Comparison of ENCODE assay signal across 27 cellular contexts in genomic region chr3:65118912-65119499, GRCh38.
"Had no signal": no experiment of that assay in that cellular context is flagged by ENCODE, and none has a peak within 500 bp of the region (broad histone marks: within the 10 kb centered on the region; RNA-seq: fewer than 3 reads in every experiment).

No MANE protein-coding gene starts in this region.

- H3K4me3 ChIP-seq: left ventricle myocardium inferior, mucosa of descending colon, ovary, right atrium auricular region, skin epidermis, stomach, testis, thyroid gland, transverse colon, upper lobe of left lung, vagina had no signal

- FAIRE-seq: islet of Langerhans, kidney had no signal

- DNase-seq: hypothalamus; immature natural killer cell; kidney; left ventricle myocardium inferior; midbrain; mucosa of descending colon; naive thymus-derived CD4-positive, alpha-beta T cell; ovary; stimulated activated CD4-positive, alpha-beta T cell treated with anti-CD3 and anti-CD28 coated beads, Interleukin-12 subunit alpha, Interleukin-12 subunit beta, amount 100 ng/mL, for 4 hours; stimulated activated CD4-positive, alpha-beta T cell treated with anti-CD3 and anti-CD28 coated beads, Interleukin-15, amount 100 ng/mL, for 24 hours; stimulated activated CD4-positive, alpha-beta T cell treated with anti-CD3 and anti-CD28 coated beads, Interleukin-2, amount 100 ng/mL, for 24 hours; stimulated activated CD4-positive, alpha-beta T cell treated with anti-CD3 and anti-CD28 coated beads, Interleukin-4, amount 100 ng/mL, for 1 hour; stimulated activated naive B cell treated with anti-CD40 and anti-IgM and Interleukin-4, amounts not matched to agents 10 μg/mL and 1 μg/mL and 100 μg/mL, for 72 hours; stimulated activated naive CD8-positive, alpha-beta T cell treated with anti-CD3 and anti-CD28 coated beads, Interleukin-15, Interleukin-2, amounts not matched to agents 100 U/mL and 50 U/mL, for 24 hours; stomach; testis; thyroid gland; transverse colon; upper lobe of left lung had no signal

- H3K27me3 Mint-ChIP-seq: memory B cell; naive thymus-derived CD4-positive, alpha-beta T cell; natural killer cell treated with Interleukin-12 subunit alpha and Interleukin-12 subunit beta and Interleukin-15 and Interleukin-18, amount 100 ng/mL, for 72 hours; stimulated activated naive B cell treated with anti-CD40 and anti-IgM and Interleukin-4, amounts not matched to agents 10 μg/mL and 1 μg/mL and 100 μg/mL, for 72 hours had no signal

- H3K36me3 Mint-ChIP-seq: memory B cell; natural killer cell treated with Interleukin-12 subunit alpha and Interleukin-12 subunit beta and Interleukin-15 and Interleukin-18, amount 100 ng/mL, for 72 hours; stimulated activated naive B cell treated with anti-CD40 and anti-IgM and Interleukin-4, amounts not matched to agents 10 μg/mL and 1 μg/mL and 100 μg/mL, for 72 hours had no signal

- H3K27me3 ChIP-seq: ovary, right atrium auricular region, stomach, testis, thyroid gland, transverse colon, upper lobe of left lung, vagina had no signal

- H3K4me1 Mint-ChIP-seq: immature natural killer cell; memory B cell; naive thymus-derived CD4-positive, alpha-beta T cell; stimulated activated naive B cell treated with anti-CD40 and anti-IgM and Interleukin-4, amounts not matched to agents 10 μg/mL and 1 μg/mL and 100 μg/mL, for 72 hours had no signal

- H3K36me3 ChIP-seq: left ventricle myocardium inferior, ovary, right atrium auricular region, stomach, thyroid gland, transverse colon, upper lobe of left lung, vagina had no signal

- H3K27ac ChIP-seq: left ventricle myocardium inferior, ovary, right atrium auricular region, skin epidermis, stomach, testis, thyroid gland, transverse colon, upper lobe of left lung, vagina had no signal

- H3K27ac Mint-ChIP-seq: immature natural killer cell; memory B cell; naive thymus-derived CD4-positive, alpha-beta T cell; natural killer cell treated with Interleukin-12 subunit alpha and Interleukin-12 subunit beta and Interleukin-15 and Interleukin-18, amount 100 ng/mL, for 72 hours; progenitor cell of endocrine pancreas; stimulated activated naive B cell treated with anti-CD40 and anti-IgM and Interleukin-4, amounts not matched to agents 10 μg/mL and 1 μg/mL and 100 μg/mL, for 72 hours had no signal

- H3K4me3 Mint-ChIP-seq: immature natural killer cell; memory B cell; naive thymus-derived CD4-positive, alpha-beta T cell; natural killer cell treated with Interleukin-12 subunit alpha and Interleukin-12 subunit beta and Interleukin-15 and Interleukin-18, amount 100 ng/mL, for 72 hours; stimulated activated naive B cell treated with anti-CD40 and anti-IgM and Interleukin-4, amounts not matched to agents 10 μg/mL and 1 μg/mL and 100 μg/mL, for 72 hours had no signal

- H3K4me1 ChIP-seq: left ventricle myocardium inferior, right atrium auricular region, stomach, testis, thyroid gland, transverse colon, upper lobe of left lung, vagina had no signal

- ATAC-seq: mucosa of descending colon; naive thymus-derived CD4-positive, alpha-beta T cell; natural killer cell treated with Interleukin-12 subunit alpha and Interleukin-12 subunit beta and Interleukin-15 and Interleukin-18, amount 100 ng/mL, for 72 hours; sciatic nerve; stimulated activated naive B cell treated with anti-CD40 and anti-IgM and Interleukin-4, amounts not matched to agents 10 μg/mL and 1 μg/mL and 100 μg/mL, for 72 hours; stimulated activated naive CD8-positive, alpha-beta T cell treated with anti-CD3 and anti-CD28 coated beads, Interleukin-15, Interleukin-2, amounts not matched to agents 100 U/mL and 50 U/mL, for 24 hours had no signal

- H3K9me3 ChIP-seq: ovary, testis, thyroid gland, transverse colon, vagina had no signal
